ENCODE assay signal across 8 cellular contexts in the genomic region with DNA sequence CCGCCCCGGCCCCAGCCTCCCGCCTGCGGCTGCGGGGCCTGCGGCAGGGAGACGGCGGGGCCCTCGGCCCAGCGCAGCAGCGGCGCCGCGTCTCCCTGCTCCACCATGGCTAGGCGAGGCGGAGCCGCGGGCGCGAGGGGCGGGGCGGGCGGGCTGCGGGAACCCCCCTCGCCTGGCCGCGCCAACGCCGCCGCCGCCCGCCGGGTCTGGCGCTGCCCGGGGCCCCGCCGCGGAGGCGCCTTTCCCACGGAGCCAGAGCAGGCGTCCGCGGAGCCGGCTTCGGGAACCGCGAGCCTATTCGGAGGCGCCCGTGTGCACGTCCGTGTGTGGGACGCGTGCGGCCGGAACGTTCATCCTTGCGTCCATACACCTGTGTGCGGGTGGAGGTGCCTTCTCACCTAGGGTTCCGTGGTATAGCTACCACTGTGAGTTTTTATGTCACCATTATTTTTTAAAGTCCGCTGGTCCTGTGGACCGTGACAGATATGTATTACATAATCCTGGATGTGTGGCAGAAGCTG. TPM values are rescaled to one million over a fixed set of nuclear protein-coding genes. Genes with fewer than 3 reads are reported as not detected.
DNase-seq lines count a peak whose midpoint lies in the region; ATAC-seq and TF ChIP-seq lines count a peak whose summit lies in the region.

A gene with protein sequence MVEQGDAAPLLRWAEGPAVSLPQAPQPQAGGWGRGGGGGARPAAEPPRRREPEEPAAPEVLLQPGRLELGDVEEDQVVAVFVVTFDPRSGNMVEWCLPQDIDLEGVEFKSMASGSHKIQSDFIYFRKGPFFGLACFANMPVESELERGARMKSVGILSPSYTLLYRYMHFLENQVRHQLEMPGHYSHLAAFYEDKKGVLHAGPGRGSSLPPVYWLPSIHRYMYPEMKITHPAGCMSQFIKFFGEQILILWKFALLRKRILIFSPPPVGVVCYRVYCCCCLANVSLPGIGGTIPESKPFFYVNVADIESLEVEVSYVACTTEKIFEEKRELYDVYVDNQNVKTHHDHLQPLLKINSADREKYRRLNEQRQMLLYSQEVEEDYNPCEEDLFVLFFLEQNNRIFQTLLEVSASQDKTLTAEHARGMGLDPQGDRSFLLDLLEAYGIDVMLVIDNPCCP (minus strand): TSS at position 120 of the 521 bp plus-strand sequence. CDS start 13 bp downstream, at position 107.

- H3K36me3 ChIP-seq in mesenchymal stem cell (ENCODE audit: control insufficient read depth in 1 of 2, insufficient read depth in 2 of 2, low read depth in 1 of 2, low read length in 2 of 2) = no peaks in the 10 kb centered on the region

- H3K9ac ChIP-seq in mesenchymal stem cell (ENCODE audit: low read length) = peak within 1 kb of the TSS; percentile 81

- DNase-seq in HEK293T (ENCODE audit: extremely low spot score) = peak; percentile 86
- DNase-seq in NCI-H1105 (lab: John Stamatoyannopoulos, UW) = peak; percentile 55
- DNase-seq in activated CD4-positive, alpha-beta T cell treated with anti-CD3 and anti-CD28 coated beads, Interleukin-2, amount 50 U/mL, for 4 hours = peak; percentile 33 to 35
- DNase-seq in effector CD4-positive, alpha-beta T cell = peak; percentile 45
- DNase-seq in mesenchymal stem cell = peak; percentile 51
- DNase-seq in stimulated activated CD8-positive, alpha-beta memory T cell treated with anti-CD3 and anti-CD28 coated beads, Interleukin-12 subunit alpha, Interleukin-12 subunit beta, amount 100 ng/mL, for 4 hours (ENCODE audit: low read depth) = peak; percentile 33
- DNase-seq in kidney glomerular epithelial cell (lab: John Stamatoyannopoulos, UW) = no peak

- H4K91ac ChIP-seq in mesenchymal stem cell (ENCODE audit: low read length) = no peak within 1 kb of the TSS

- no peak within 1 kb of the TSS for H2BK120ac ChIP-seq in mesenchymal stem cell (ENCODE audit: low read depth, low read length)

- POLR2A ChIA-PET in HEK293T (lab: Yijun Ruan, JAX) = interaction anchor here (1.0 to 3.0 kb wide), 7 partner anchors 8 to 36 kb away, joined by 3 to 26 read pairs (median 5); a partner anchor contains a TSS

- peaks cover 2 to 9% of the 10 kb centered on the region in 2 experiments for H3K27me3 ChIP-seq in mesenchymal stem cell (ENCODE audit: control insufficient read depth in 1 of 2, insufficient read depth in 1 of 2, low read length in 2 of 2)

- peak within 1 kb of the TSS in 1 of 2 experiments; percentile 34 for H3K23ac ChIP-seq in mesenchymal stem cell (ENCODE audit: low read length in 2 of 2)

- no peak within 1 kb of the TSS for H3K27ac ChIP-seq in mesenchymal stem cell (ENCODE audit: low read length, poor library complexity, severe bottlenecking)

- peak within 1 kb of the TSS in 1 of 2 experiments; percentile 68 for H3K14ac ChIP-seq in mesenchymal stem cell (ENCODE audit: low read length in 2 of 2)

- peak within 1 kb of the TSS; percentile 56 to 63 for H3K18ac ChIP-seq in mesenchymal stem cell (ENCODE audit: low read depth in 1 of 2, low read length in 2 of 2)

- H3K4me3 ChIP-seq in mesenchymal stem cell (ENCODE audit: insufficient read depth in 1 of 2, low read depth in 1 of 2, low read length in 2 of 2) = peak within 1 kb of the TSS; percentile 87 to 89

- peak within 1 kb of the TSS; percentile 31 for H2BK15ac ChIP-seq in mesenchymal stem cell (ENCODE audit: low read depth, poor library complexity, severe bottlenecking)

- peak within 1 kb of the TSS; percentile 87 for H3K4me2 ChIP-seq in mesenchymal stem cell (ENCODE audit: low read length, poor library complexity, severe bottlenecking)

- H2BK12ac ChIP-seq in mesenchymal stem cell (ENCODE audit: low read length in 2 of 2) = no peak within 1 kb of the TSS

- H2AK5ac ChIP-seq in mesenchymal stem cell (ENCODE audit: low read length, severe bottlenecking) = no peak within 1 kb of the TSS

- H2BK5ac ChIP-seq in mesenchymal stem cell (ENCODE audit: low read depth, low read length, poor library complexity, severe bottlenecking) = no peak within 1 kb of the TSS

- peak within 1 kb of the TSS; percentile 91 for H2AFZ ChIP-seq in mesenchymal stem cell (ENCODE audit: low read depth, low read length)

- H3K9me3 ChIP-seq in mesenchymal stem cell (ENCODE audit: control insufficient read depth, low read length) = no peaks in the 10 kb centered on the region

- CTCF ChIA-PET in HEK293T (lab: Yijun Ruan, JAX) = interaction anchor here (0.9 to 1.2 kb wide), 2 partner anchors 36 to 47 kb away, joined by 4 to 5 read pairs; a partner anchor contains a TSS

- peaks cover 7% of the 10 kb centered on the region for H3K79me1 ChIP-seq in mesenchymal stem cell (replicated peaks; ENCODE audit: low read length, poor library complexity, severe bottlenecking)

- under 1% methylated on average over 57 of the region's 62 CpGs for WGBS in mesenchymal stem cell

- H3K4me1 ChIP-seq in mesenchymal stem cell (ENCODE audit: control insufficient read depth, insufficient read depth, low read depth, low read length) = peaks cover 6% of the 10 kb centered on the region

- peak within 1 kb of the TSS in 1 of 2 experiments; percentile 37 for H3K4ac ChIP-seq in mesenchymal stem cell (ENCODE audit: low read depth in 1 of 2, low read length in 2 of 2)

- H4K8ac ChIP-seq in mesenchymal stem cell (ENCODE audit: low read length) = no peak within 1 kb of the TSS

- peak; percentile 83 for ATAC-seq in GM18498 (IDR thresholded peaks at IDR 0.05; ENCODE audit: unreplicated experiment)

TF ChIP-seq in HEK293T, 16 proteins besides CTCF, POLR2A, EP300 and RAD21:
- TF ChIP-seq FOXM1 (IDR thresholded peaks at IDR 0.05; ENCODE audit: borderline replicate concordance) = no peak
- TF ChIP-seq LEF1 (IDR thresholded peaks at IDR 0.05; ENCODE audit: borderline replicate concordance) = no peak

RNA-seq across cellular contexts. Expression of the gene that starts here (rescaled TPM):
- 3.3 TPM for polyA plus RNA-seq in mesenchymal stem cell (2013, experiment 1 of 2)
- 3.3 TPM for polyA plus RNA-seq in mesenchymal stem cell (2013, experiment 2 of 2)
